In the genomic region with DNA sequence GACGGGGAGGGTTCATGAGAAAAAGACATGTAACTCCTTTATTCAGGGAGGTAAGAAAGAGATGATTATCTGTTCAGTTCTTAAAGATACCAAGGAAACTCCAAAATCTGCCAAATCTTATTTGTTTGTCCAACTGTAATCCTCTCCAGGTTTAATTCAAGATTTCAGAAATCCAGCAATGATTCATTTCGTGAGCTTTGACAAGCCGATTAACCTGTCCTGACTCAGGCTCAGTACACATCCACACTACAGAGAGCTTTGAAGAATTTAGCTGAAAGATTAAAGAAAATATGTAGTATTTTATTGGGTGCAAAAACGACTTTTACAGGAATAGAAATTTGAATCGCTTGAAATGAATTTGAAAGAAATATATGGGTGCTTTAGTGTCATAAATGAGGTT, we compare ENCODE assay signal across 8 cellular contexts. TPM values are rescaled to one million over a fixed set of nuclear protein-coding genes. Genes with fewer than 3 reads are reported as not detected.
DNase-seq lines count a peak whose midpoint lies in the region; ATAC-seq and TF ChIP-seq lines count a peak whose summit lies in the region.
"Had no signal": no experiment of that assay in that cellular context is flagged by ENCODE, and none has a peak within 500 bp of the region (broad histone marks: within the 10 kb centered on the region; RNA-seq: fewer than 3 reads in every experiment).

No MANE protein-coding gene starts in this region.

- no TSS peak for BruUV-seq in PC-9 (replicated peaks; lab: Mats Ljungman, UMichigan)

- peak overlapping the region; percentile 87 for H3K4me3 Mint-ChIP-seq in GM23338

- whole genome bisulfite sequencing in sigmoid colon, 2 donors = 37 to 75% methylated on average over 5 of the region's 5 CpGs

- H3K9me2 ChIP-seq in GM23338 (ENCODE audit: insufficient read depth) (no peaks in the 10 kb centered on the region), PC-9 (ENCODE audit: insufficient read depth) (no peaks in the 10 kb centered on the region)

- TF ChIP-seq POLR2A in sigmoid colon (IDR thresholded peaks at IDR 0.05) = no peak

- peaks cover 2% of the 10 kb centered on the region for H3K27me3 Mint-ChIP-seq in GM23338 (ENCODE audit: insufficient read depth, low read depth, poor library complexity)

- CTCF ChIA-PET in PC-9 (lab: Charles Lee) = no interaction called here

- H3K4me2 ChIP-seq in GM23338 (peak overlapping the region; percentile 87; the same call in 1 of the 2 replicates), PC-9 (peak overlapping the region; percentile 87)

- no peak for ATAC-seq in GM23338
- ATAC-seq in HG02973 (IDR thresholded peaks at IDR 0.05; ENCODE audit: unreplicated experiment) = no peak

- no peaks in the 10 kb centered on the region for H3K9me3 Mint-ChIP-seq in GM23338

- POLR2A ChIA-PET in PC-9 (lab: Charles Lee; ENCODE audit: unreplicated experiment) = interaction anchor here (0.6 to 0.7 kb wide), 2 partner anchors 167 to 648 kb away, joined by 3 to 5 read pairs; no protein-coding TSS in a partner anchor

- peaks cover 23% of the 10 kb centered on the region for H3K4me1 ChIP-seq in GM23338 (ENCODE audit: insufficient read depth)
- peaks cover 27% of the 10 kb centered on the region for H3K4me1 ChIP-seq in PC-9 (replicated peaks; ENCODE audit: insufficient read depth)
- H3K4me1 ChIP-seq in sigmoid colon = peaks cover 0 to 21% (median 12%) of the 10 kb centered on the region in 4 donors

- DNase-seq in GM23338 (ENCODE audit: low spot score) = no peak
- no peak for DNase-seq in PC-9
- peak; percentile 53 for DNase-seq in epithelial cell of esophagus (ENCODE audit: low read depth)
- peak; percentile 2 for DNase-seq in pons (ENCODE audit: low spot score)
- DNase-seq in sigmoid colon = no peak
- no peak for DNase-seq in NCI-H1694 treated with DMSO at 0.1 percent for 48 hours (lab: John Stamatoyannopoulos, UW)
- DNase-seq: anterior cingulate cortex had no signal

- no peak overlapping the region for H3K27ac Mint-ChIP-seq in GM23338

- intact Hi-C loops in PC-9 (cut with micrococcal nuclease; ENCODE audit: unreplicated experiment) = no loop called here
- intact Hi-C loops in sigmoid colon (cut with DNase I) = loop anchor here (2.0 kb wide), 1 partner anchor 133 kb away; no protein-coding TSS in a partner anchor

- H3K79me2 ChIP-seq in GM23338 (replicated peaks; ENCODE audit: insufficient read depth) (peaks cover 4% of the 10 kb centered on the region), PC-9 (ENCODE audit: low read depth) (peaks cover 21% of the 10 kb centered on the region)

- H3K9me3 ChIP-seq in PC-9 (ENCODE audit: insufficient read depth, low read depth) (no peaks in the 10 kb centered on the region), sigmoid colon (no peaks in the 10 kb centered on the region)

- H4K20me1 ChIP-seq in GM23338 (replicated peaks; ENCODE audit: insufficient read depth) (no peaks in the 10 kb centered on the region), PC-9 (ENCODE audit: insufficient read depth) (no peaks in the 10 kb centered on the region)

- no peak overlapping the region for H2AFZ ChIP-seq in GM23338
- no peak overlapping the region for H2AFZ ChIP-seq in PC-9

- H3K36me3 Mint-ChIP-seq in GM23338 (ENCODE audit: low read depth) = no peaks in the 10 kb centered on the region; the same call in 2 of the 3 replicates

- peaks cover 33% of the 10 kb centered on the region for H3K4me1 Mint-ChIP-seq in GM23338

- H3K27ac ChIP-seq in GM23338 (ENCODE audit: low read depth) (no peak overlapping the region), PC-9 (no peak overlapping the region), sigmoid colon (no peak overlapping the region)

- H3K27me3 ChIP-seq in GM23338 (ENCODE audit: insufficient read depth) (no peaks in the 10 kb centered on the region), PC-9 (ENCODE audit: insufficient read depth, low read depth) (no peaks in the 10 kb centered on the region), sigmoid colon (no peaks in the 10 kb centered on the region)

- H3K36me3 ChIP-seq in GM23338 (ENCODE audit: insufficient read depth) (no peaks in the 10 kb centered on the region), PC-9 (ENCODE audit: low read depth) (0 out of 2 replicates have a peak, but pooled peaks cover 7% of the 10 kb centered on the region), sigmoid colon (no peaks in the 10 kb centered on the region)

- H3K4me3 ChIP-seq in GM23338 = peak overlapping the region; percentile 67
- H3K4me3 ChIP-seq in PC-9 = peak overlapping the region; percentile 70; the same call in 1 of the 2 replicates
- peak overlapping the region; percentile 78 for H3K4me3 ChIP-seq in epithelial cell of esophagus (ENCODE audit: low read length)
- H3K4me3 ChIP-seq in sigmoid colon = peak overlapping the region in 1 of 4 donors; percentile 80

- H3F3A ChIP-seq in GM23338 (replicated peaks; ENCODE audit: low read depth) (no peaks in the 10 kb centered on the region), PC-9 (ENCODE audit: insufficient read depth, low read depth) (no peaks in the 10 kb centered on the region)

- no peak for TF ChIP-seq EP300 in sigmoid colon (IDR thresholded peaks at IDR 0.05)

- TF ChIP-seq CTCF in GM23338 (conservative IDR thresholded peaks at IDR 0.05; ENCODE audit: low read depth in 2 of 2) = no peak
- TF ChIP-seq CTCF in PC-9 (conservative IDR thresholded peaks at IDR 0.05) = no peak
- no peak for TF ChIP-seq CTCF in epithelial cell of esophagus (IDR thresholded peaks at IDR 0.05; ENCODE audit: insufficient read depth, low read depth, low read length, missing control alignments)
- no peak for TF ChIP-seq CTCF in sigmoid colon (IDR thresholded peaks at IDR 0.05)

TF ChIP-seq in GM23338, 12 proteins besides CTCF, POLR2A, EP300 and RAD21 (continues in another document):
- TF ChIP-seq EZH2phosphoT487 (IDR thresholded peaks at IDR 0.05; ENCODE audit: unreplicated experiment) = no peak
- TF ChIP-seq, protein P1, sequence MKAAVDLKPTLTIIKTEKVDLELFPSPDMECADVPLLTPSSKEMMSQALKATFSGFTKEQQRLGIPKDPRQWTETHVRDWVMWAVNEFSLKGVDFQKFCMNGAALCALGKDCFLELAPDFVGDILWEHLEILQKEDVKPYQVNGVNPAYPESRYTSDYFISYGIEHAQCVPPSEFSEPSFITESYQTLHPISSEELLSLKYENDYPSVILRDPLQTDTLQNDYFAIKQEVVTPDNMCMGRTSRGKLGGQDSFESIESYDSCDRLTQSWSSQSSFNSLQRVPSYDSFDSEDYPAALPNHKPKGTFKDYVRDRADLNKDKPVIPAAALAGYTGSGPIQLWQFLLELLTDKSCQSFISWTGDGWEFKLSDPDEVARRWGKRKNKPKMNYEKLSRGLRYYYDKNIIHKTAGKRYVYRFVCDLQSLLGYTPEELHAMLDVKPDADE (IDR thresholded peaks at IDR 0.05) = no peak
- no peak for TF ChIP-seq EZH2 (IDR thresholded peaks at IDR 0.05; ENCODE audit: low read depth, unreplicated experiment)
- no peak for TF ChIP-seq STAT1 (IDR thresholded peaks at IDR 0.05; ENCODE audit: unreplicated experiment)
- no peak for TF ChIP-seq JUNB (IDR thresholded peaks at IDR 0.05; ENCODE audit: unreplicated experiment)

RNA-seq across cellular contexts. Expression of a gene that starts 1.1 kb away (rescaled TPM):
- 19.7 and 20.2 TPM in 2 replicates for total RNA-seq in GM23338 (2014; rRNA removed; shearing (Covaris generic))
- polyA plus RNA-seq in GM23338 (2016; fragmentation: Nextera tagmentation; extraction: Ambion mirVana) = 41.4 and 47.8 TPM in 2 replicates
- 30.0 and 31.7 TPM in 2 replicates for total RNA-seq in PC-9 (2021)
- 10 to 100 TPM; 27.1 to 70.3 (median 49.0) TPM for total RNA-seq in sigmoid colon
- 10 to 100 TPM; 13.1 to 37.8 (median 24.5) TPM for polyA plus RNA-seq in sigmoid colon

Comparison
In these comparisons a context has a peak if more than half of its experiments do, and no peak if none do; other contexts are left out.
1. DNase-seq: peak in epithelial cell of esophagus (single experiment) and pons (single experiment); none in GM23338 (single experiment), PC-9 (0 of 2), sigmoid colon (single experiment) and NCI-H1694 treated with DMSO at 0.1 percent for 48 hours (single experiment).